8 cellular contexts compared by ENCODE assay signal in genomic region chr12:124381454-124382207, GRCh38.
DNase-seq lines count a peak whose midpoint lies in the region; ATAC-seq and TF ChIP-seq lines count a peak whose summit lies in the region.

No MANE protein-coding gene starts in this region.

- no peaks in the 10 kb centered on the region for H3K9me3 Mint-ChIP-seq in central memory CD8-positive, alpha-beta T cell

- no peak overlapping the region for H3K4me3 ChIP-seq in left lung

- peaks cover 29% of the 10 kb centered on the region for H3K36me3 Mint-ChIP-seq in central memory CD8-positive, alpha-beta T cell (ENCODE audit: insufficient read depth)

- intact Hi-C loops in left lung (cut with DNase I): no loop called here

- no peak for ATAC-seq in central memory CD8-positive, alpha-beta T cell (replicated peaks; ENCODE audit: extremely low read depth, poor library complexity, severe bottlenecking)
- ATAC-seq in left lung: peak; percentile 82

- H3K27ac ChIP-seq in left lung (peak overlapping the region; percentile 84 to 89), temporal lobe (ENCODE audit: low read depth, low read length) (peak overlapping the region; percentile 57)

- DNase-seq in M059J (ENCODE audit: low read depth): peak; percentile 55
- DNase-seq in central memory CD8-positive, alpha-beta T cell (ENCODE audit: low spot score in 2 of 2): no peak
- peak; percentile 93 to 98 for DNase-seq in left lung
- no peak for DNase-seq in activated naive CD4-positive, alpha-beta T cell treated with anti-CD3 and anti-CD28 coated beads, Interleukin-2, amount 50 U/mL, for 16 hours
- DNase-seq in SW480 (ENCODE audit: low spot score): no peak
- DNase-seq in NCI-H524 (lab: John Stamatoyannopoulos, UW): no peak
- no peak for DNase-seq in activated CD4-positive, CD25-positive, alpha-beta regulatory T cell treated with anti-CD3 and anti-CD28 coated beads, Interleukin-2, amount 50 U/mL, for 72 hours

- peaks cover 8% of the 10 kb centered on the region for H3K4me1 Mint-ChIP-seq in central memory CD8-positive, alpha-beta T cell

- no peak for TF ChIP-seq CTCF in left lung (IDR thresholded peaks at IDR 0.05)

- H3K27me3 Mint-ChIP-seq in central memory CD8-positive, alpha-beta T cell: no peaks in the 10 kb centered on the region

- H3K27me3 ChIP-seq in left lung: no peaks in the 10 kb centered on the region

- no peak overlapping the region for H3K4me3 Mint-ChIP-seq in central memory CD8-positive, alpha-beta T cell

- no peaks in the 10 kb centered on the region for H3K9me3 ChIP-seq in left lung

- peaks cover 33 to 73% of the 10 kb centered on the region in 2 donors for H3K4me1 ChIP-seq in left lung

- peaks cover 0 to 76% of the 10 kb centered on the region in 2 donors for H3K36me3 ChIP-seq in left lung

- peak overlapping the region; percentile 54 for H3K27ac Mint-ChIP-seq in central memory CD8-positive, alpha-beta T cell (ENCODE audit: low read depth)

Comparison
In these comparisons a context has a peak if more than half of its experiments do, and no peak if none do; other contexts are left out.
1. DNase-seq: peak in M059J (single experiment) and left lung (2 of 2); none in central memory CD8-positive, alpha-beta T cell (0 of 2), activated naive CD4-positive, alpha-beta T cell treated with anti-CD3 and anti-CD28 coated beads, Interleukin-2, amount 50 U/mL, for 16 hours (single experiment), SW480 (single experiment), NCI-H524 (0 of 2) and activated CD4-positive, CD25-positive, alpha-beta regulatory T cell treated with anti-CD3 and anti-CD28 coated beads, Interleukin-2, amount 50 U/mL, for 72 hours (single experiment).